Comparison of ENCODE assay signal across 12 cellular contexts in the genomic region with DNA sequence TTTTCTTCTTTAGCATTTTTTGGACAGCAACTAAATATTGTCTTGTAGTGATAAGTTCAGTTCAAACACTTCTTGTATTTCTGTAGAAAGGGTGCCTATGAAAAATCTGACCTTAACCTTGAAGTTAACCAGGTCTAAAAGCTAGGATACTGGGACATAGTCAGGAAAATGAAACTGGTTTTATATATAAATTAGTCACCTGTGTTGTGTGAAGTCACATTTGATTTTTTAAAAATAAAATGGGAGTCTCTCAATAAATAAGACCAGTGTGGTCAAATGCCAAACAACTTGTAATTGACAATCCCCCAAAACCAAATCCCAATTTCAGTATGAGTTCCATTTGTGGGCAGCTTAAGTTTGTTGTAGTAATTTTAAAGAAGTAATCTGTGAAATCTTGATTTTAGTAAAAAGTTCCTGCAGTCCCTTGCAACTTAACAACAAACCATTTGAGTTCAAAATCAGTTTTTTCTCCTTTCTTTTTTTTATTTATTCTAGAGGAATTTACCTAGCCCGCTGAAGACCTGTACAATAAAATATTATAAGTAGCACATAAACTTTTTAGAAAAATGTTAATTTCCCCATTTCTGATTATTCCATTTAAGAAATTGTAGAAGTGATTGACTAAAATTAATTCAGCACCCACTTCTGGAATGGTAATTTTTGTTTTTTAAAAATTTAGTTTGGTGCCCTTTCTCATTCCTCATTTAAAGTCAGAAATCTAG.
DNase-seq lines count a peak whose midpoint lies in the region; ATAC-seq, FAIRE-seq and TF ChIP-seq lines count a peak whose summit lies in the region.
"Had no signal": no experiment of that assay in that cellular context is flagged by ENCODE, and none has a peak within 500 bp of the region (broad histone marks: within the 10 kb centered on the region; RNA-seq: fewer than 3 reads in every experiment).

No MANE protein-coding gene starts in this region.

- peak overlapping the region; percentile 98 for H3K9ac ChIP-seq in muscle layer of colon (ENCODE audit: low read length)

- no peak for ATAC-seq in Right ventricle myocardium inferior
- no peak for ATAC-seq in HG02798 (IDR thresholded peaks at IDR 0.05; ENCODE audit: poor library complexity, unreplicated experiment)
- ATAC-seq: activated CD8-positive, alpha-beta T cell treated with anti-CD3 and anti-CD28 coated beads, Interleukin-2, amount 10 ng/mL, durations not matched to agents 7 days and 5 days had no signal

- DNase-seq in right atrium auricular region (ENCODE audit: low spot score) (no peak), Right ventricle myocardium inferior (ENCODE audit: missing footprints) (no peak), SK-N-DZ (ENCODE audit: low spot score) (no peak)
- no peak for DNase-seq in activated naive CD8-positive, alpha-beta T cell treated with anti-CD3 and anti-CD28 coated beads for 36 hours
- no peak for DNase-seq in effector memory CD4-positive, alpha-beta T cell
- DNase-seq: activated CD8-positive, alpha-beta T cell treated with anti-CD3 and anti-CD28 coated beads, Interleukin-2, amount 10 ng/mL, durations not matched to agents 7 days and 5 days; brain microvascular endothelial cell; NCI-H187 had no signal

- H3K27me3 Mint-ChIP-seq in activated naive CD8-positive, alpha-beta T cell treated with anti-CD3 and anti-CD28 coated beads for 36 hours, result no peaks in the 10 kb centered on the region

- H3K36me3 ChIP-seq in right atrium auricular region (no peaks in the 10 kb centered on the region), muscle layer of colon (ENCODE audit: insufficient read depth, low read length) (peaks cover 3% of the 10 kb centered on the region)
- H3K36me3 ChIP-seq in effector memory CD4-positive, alpha-beta T cell (ENCODE audit: control insufficient read depth, insufficient read depth, low read length), result no peaks in the 10 kb centered on the region
- H3K36me3 ChIP-seq: brain microvascular endothelial cell had no signal

- no peak overlapping the region for H3K4me3 Mint-ChIP-seq in activated naive CD8-positive, alpha-beta T cell treated with anti-CD3 and anti-CD28 coated beads for 36 hours
- H3K4me3 Mint-ChIP-seq: activated CD8-positive, alpha-beta T cell treated with anti-CD3 and anti-CD28 coated beads, Interleukin-2, amount 10 ng/mL, durations not matched to agents 7 days and 5 days had no signal

- H3K4me3 ChIP-seq in right atrium auricular region, result peak overlapping the region in 1 of 2 donors; percentile 29
- peak overlapping the region in 1 of 2 donors; percentile 58 for H3K4me3 ChIP-seq in muscle layer of colon (ENCODE audit: low read depth in 1 of 2, low read length in 2 of 2)
- no peak overlapping the region for H3K4me3 ChIP-seq in effector memory CD4-positive, alpha-beta T cell (ENCODE audit: insufficient read depth, low read depth, low read length, poor library complexity, severe bottlenecking)

- H3K27me3 ChIP-seq in right atrium auricular region (no peaks in the 10 kb centered on the region), muscle layer of colon (ENCODE audit: control insufficient read depth in 1 of 2, insufficient read depth in 2 of 2, low read length in 2 of 2) (no peaks in the 10 kb centered on the region)
- no peaks in the 10 kb centered on the region for H3K27me3 ChIP-seq in effector memory CD4-positive, alpha-beta T cell (replicated peaks; ENCODE audit: control insufficient read depth, insufficient read depth, low read length, poor library complexity, severe bottlenecking)
- H3K27me3 ChIP-seq: brain microvascular endothelial cell had no signal

- peak overlapping the region; percentile 100 for H3K27ac ChIP-seq in right atrium auricular region
- H3K27ac ChIP-seq in muscle layer of colon (ENCODE audit: low read depth, low read length), result peak overlapping the region; percentile 92
- H3K27ac ChIP-seq in effector memory CD4-positive, alpha-beta T cell (ENCODE audit: insufficient read depth, low read length, poor library complexity, severe bottlenecking), result no peak overlapping the region
- H3K27ac ChIP-seq: brain microvascular endothelial cell had no signal

- intact Hi-C loops in Right ventricle myocardium inferior (cut with DNase I), result no loop called here

- no peak overlapping the region for H3K27ac Mint-ChIP-seq in activated naive CD8-positive, alpha-beta T cell treated with anti-CD3 and anti-CD28 coated beads for 36 hours
- H3K27ac Mint-ChIP-seq: activated CD8-positive, alpha-beta T cell treated with anti-CD3 and anti-CD28 coated beads, Interleukin-2, amount 10 ng/mL, durations not matched to agents 7 days and 5 days had no signal

- no peaks in the 10 kb centered on the region for H3K9me3 ChIP-seq in right atrium auricular region
- H3K9me3 ChIP-seq in muscle layer of colon (ENCODE audit: low read length), result no peaks in the 10 kb centered on the region
- no peaks in the 10 kb centered on the region for H3K9me3 ChIP-seq in effector memory CD4-positive, alpha-beta T cell (ENCODE audit: control insufficient read depth, low read length)

- H3K36me3 Mint-ChIP-seq in activated naive CD8-positive, alpha-beta T cell treated with anti-CD3 and anti-CD28 coated beads for 36 hours, result no peaks in the 10 kb centered on the region

- H3K4me1 Mint-ChIP-seq in activated naive CD8-positive, alpha-beta T cell treated with anti-CD3 and anti-CD28 coated beads for 36 hours, result peaks cover 31% of the 10 kb centered on the region

- no peaks in the 10 kb centered on the region for H3K9me3 Mint-ChIP-seq in activated naive CD8-positive, alpha-beta T cell treated with anti-CD3 and anti-CD28 coated beads for 36 hours

- no peak for TF ChIP-seq CTCF in right atrium auricular region (IDR thresholded peaks at IDR 0.05)

- H3K4me1 ChIP-seq in right atrium auricular region (peaks cover 0 to 80% of the 10 kb centered on the region in 2 donors), muscle layer of colon (ENCODE audit: insufficient read depth, low read length) (peaks cover 73% of the 10 kb centered on the region)
- peaks cover 12% of the 10 kb centered on the region for H3K4me1 ChIP-seq in effector memory CD4-positive, alpha-beta T cell (ENCODE audit: control insufficient read depth, insufficient read depth, low read length, poor library complexity, severe bottlenecking)

- peak; percentile 57 for FAIRE-seq in colon (lab: Jason Lieb, UNC)
- FAIRE-seq: GM12892 had no signal
